1 cellular context compared by ENCODE assay signal in the genomic region with DNA sequence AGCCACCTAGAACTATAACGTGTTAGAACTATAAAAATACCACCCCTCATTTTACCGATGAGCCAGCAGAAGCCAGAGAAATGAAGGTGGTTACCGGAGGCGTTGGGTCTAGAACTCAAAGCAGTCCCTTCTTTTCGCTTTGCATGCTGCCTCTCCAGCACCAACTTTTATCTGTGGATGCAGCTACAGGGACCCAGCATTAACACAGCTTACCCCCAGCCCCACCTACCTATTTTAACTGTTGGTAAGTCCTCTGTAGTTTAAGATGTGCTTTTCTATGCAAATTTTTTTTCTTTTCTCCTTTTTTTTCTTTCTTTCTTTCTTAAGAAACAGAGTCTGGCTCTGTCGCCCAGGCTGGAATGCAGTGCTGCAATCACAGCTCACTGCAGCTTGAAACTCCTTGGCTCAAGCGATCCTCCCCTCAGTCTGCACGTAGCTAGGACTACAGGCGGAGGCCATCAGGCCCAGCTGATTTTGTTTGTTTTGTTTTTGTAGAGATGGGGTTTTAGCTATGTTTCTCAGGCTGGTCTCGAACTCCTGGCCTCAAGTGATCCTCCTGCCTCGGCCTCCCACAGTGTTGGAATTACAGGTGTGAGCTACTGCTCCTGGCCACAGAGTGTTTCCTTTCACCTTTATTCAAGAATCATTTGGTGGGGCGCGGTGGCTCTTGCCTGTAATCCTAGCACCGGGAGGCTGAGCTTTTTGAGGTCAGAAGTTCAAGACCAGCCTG.
TF ChIP-seq lines count a peak whose summit lies in the region.

No MANE protein-coding gene starts in this region.

TF ChIP-seq in IMR-90, 13 proteins besides CTCF, POLR2A, EP300 and RAD21:
- TF ChIP-seq MAZ (IDR thresholded peaks at IDR 0.05; ENCODE audit: borderline replicate concordance, low read depth, low read length) (no peak), CEBPB (IDR thresholded peaks at IDR 0.05; ENCODE audit: low read depth, low read length) (peak; percentile 71)
